19 cellular contexts compared by ENCODE assay signal in the genomic region with DNA sequence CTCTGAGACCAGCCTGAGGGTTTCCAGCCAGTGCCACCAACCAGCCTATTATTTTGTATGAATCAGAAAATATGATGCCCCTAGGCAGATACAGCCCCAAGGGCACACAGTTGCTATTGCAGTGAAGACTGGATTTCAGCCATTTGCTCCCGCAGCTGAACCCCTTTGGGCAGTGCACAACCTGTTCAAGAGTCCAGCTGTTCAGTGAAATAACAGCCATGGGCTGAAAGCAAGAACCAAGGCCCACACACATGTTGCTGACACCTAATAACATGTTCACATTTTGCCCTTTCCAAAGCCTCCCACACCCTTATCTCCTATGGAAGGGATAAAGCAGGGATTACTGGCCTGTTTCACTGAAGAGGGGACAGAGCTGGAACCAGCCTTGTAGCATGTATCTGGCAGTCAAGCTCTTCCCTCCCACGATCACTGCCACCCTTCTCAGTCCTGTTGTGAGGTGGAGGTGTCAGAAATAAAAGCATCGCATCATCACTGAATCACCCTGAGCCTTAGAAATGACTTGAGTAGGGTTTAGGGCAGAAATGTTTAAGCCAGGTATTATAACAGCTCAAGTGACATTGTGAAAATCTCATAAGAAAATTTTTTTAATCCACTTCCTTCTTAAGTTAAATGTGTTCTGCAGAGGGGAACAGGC.
DNase-seq lines count a peak whose midpoint lies in the region; ATAC-seq and TF ChIP-seq lines count a peak whose summit lies in the region.
"Had no signal": no experiment of that assay in that cellular context is flagged by ENCODE, and none has a peak within 500 bp of the region (broad histone marks: within the 10 kb centered on the region; RNA-seq: fewer than 3 reads in every experiment).

No MANE protein-coding gene starts in this region.

- peak; percentile 58 for ATAC-seq in activated naive CD8-positive, alpha-beta T cell treated with anti-CD3 and anti-CD28 coated beads, Interleukin-2, amount 50 U/mL, for 24 hours
- ATAC-seq in GM21390 (IDR thresholded peaks at IDR 0.05; ENCODE audit: unreplicated experiment): no peak

- H3K36me3 Mint-ChIP-seq in activated naive CD8-positive, alpha-beta T cell treated with anti-CD3 and anti-CD28 coated beads, Interleukin-2, amount 50 U/mL, for 24 hours (ENCODE audit: low read depth): no peaks in the 10 kb centered on the region
- H3K36me3 Mint-ChIP-seq in activated naive CD8-positive, alpha-beta T cell treated with anti-CD3 and anti-CD28 coated beads for 36 hours: no peaks in the 10 kb centered on the region
- H3K36me3 Mint-ChIP-seq in endodermal cell (ENCODE audit: low read depth) (no peaks in the 10 kb centered on the region), type B pancreatic cell (no peaks in the 10 kb centered on the region)
- H3K36me3 Mint-ChIP-seq: CD4-positive, CD25-positive, alpha-beta regulatory T cell had no signal

- H3K9me3 ChIP-seq in endodermal cell (ENCODE audit: control insufficient read depth, low read length): no peaks in the 10 kb centered on the region
- H3K9me3 ChIP-seq: Caco-2 had no signal

- H3K9me3 Mint-ChIP-seq in activated naive CD8-positive, alpha-beta T cell treated with anti-CD3 and anti-CD28 coated beads, Interleukin-2, amount 50 U/mL, for 24 hours: no peaks in the 10 kb centered on the region
- no peaks in the 10 kb centered on the region for H3K9me3 Mint-ChIP-seq in activated naive CD8-positive, alpha-beta T cell treated with anti-CD3 and anti-CD28 coated beads for 36 hours
- H3K9me3 Mint-ChIP-seq in endodermal cell (no peaks in the 10 kb centered on the region), type B pancreatic cell (peaks cover 4% of the 10 kb centered on the region)

- peaks cover 4% of the 10 kb centered on the region for H3K4me1 ChIP-seq in endodermal cell (ENCODE audit: control insufficient read depth, insufficient read depth, low read length)
- H3K4me1 ChIP-seq: Caco-2 had no signal

- no peak overlapping the region for H3K27ac Mint-ChIP-seq in activated naive CD8-positive, alpha-beta T cell treated with anti-CD3 and anti-CD28 coated beads, Interleukin-2, amount 50 U/mL, for 24 hours
- H3K27ac Mint-ChIP-seq in activated naive CD8-positive, alpha-beta T cell treated with anti-CD3 and anti-CD28 coated beads for 36 hours: no peak overlapping the region
- no peak overlapping the region for H3K27ac Mint-ChIP-seq in endodermal cell
- no peak overlapping the region for H3K27ac Mint-ChIP-seq in type B pancreatic cell
- H3K27ac Mint-ChIP-seq: CD4-positive, CD25-positive, alpha-beta regulatory T cell had no signal

- no peaks in the 10 kb centered on the region for H3K36me3 ChIP-seq in endodermal cell (ENCODE audit: control insufficient read depth, insufficient read depth, low read length)

- no peaks in the 10 kb centered on the region for H3K27me3 ChIP-seq in endodermal cell (ENCODE audit: control insufficient read depth, insufficient read depth, low read length, poor library complexity, severe bottlenecking)

- no peaks in the 10 kb centered on the region for H3K4me1 Mint-ChIP-seq in activated naive CD8-positive, alpha-beta T cell treated with anti-CD3 and anti-CD28 coated beads, Interleukin-2, amount 50 U/mL, for 24 hours
- H3K4me1 Mint-ChIP-seq in activated naive CD8-positive, alpha-beta T cell treated with anti-CD3 and anti-CD28 coated beads for 36 hours: peaks cover 4% of the 10 kb centered on the region
- H3K4me1 Mint-ChIP-seq in endodermal cell (peaks cover 4% of the 10 kb centered on the region), type B pancreatic cell (ENCODE audit: unreplicated experiment) (peaks cover 10% of the 10 kb centered on the region)
- H3K4me1 Mint-ChIP-seq: CD4-positive, CD25-positive, alpha-beta regulatory T cell had no signal

- H3K4me3 Mint-ChIP-seq in activated naive CD8-positive, alpha-beta T cell treated with anti-CD3 and anti-CD28 coated beads, Interleukin-2, amount 50 U/mL, for 24 hours: no peak overlapping the region
- H3K4me3 Mint-ChIP-seq in activated naive CD8-positive, alpha-beta T cell treated with anti-CD3 and anti-CD28 coated beads for 36 hours: no peak overlapping the region
- H3K4me3 Mint-ChIP-seq in endodermal cell (no peak overlapping the region), type B pancreatic cell (no peak overlapping the region)
- H3K4me3 Mint-ChIP-seq: CD4-positive, CD25-positive, alpha-beta regulatory T cell had no signal

- DNase-seq in activated naive CD8-positive, alpha-beta T cell treated with anti-CD3 and anti-CD28 coated beads, Interleukin-2, amount 50 U/mL, for 24 hours: no peak
- no peak for DNase-seq in activated naive CD8-positive, alpha-beta T cell treated with anti-CD3 and anti-CD28 coated beads for 36 hours
- DNase-seq in NCI-H82 treated with DMSO at 0.1 percent for 48 hours (lab: John Stamatoyannopoulos, UW; ENCODE audit: unreplicated experiment) (peak; percentile 10), endodermal cell (peak; percentile 27), type B pancreatic cell (ENCODE audit: extremely low spot score, unreplicated experiment) (peak; percentile 10), NAMALWA (ENCODE audit: low spot score) (no peak), middle frontal gyrus (ENCODE audit: extremely low spot score, low spot score) (no peak)
- DNase-seq: Caco-2; CD4-positive, CD25-positive, alpha-beta regulatory T cell; DMS53; H7; IMR-90; NCI-H1417; NCI-H2029 treated with DMSO at 0.1 percent for 48 hours; NCI-H2171 treated with DMSO at 0.1 percent for 48 hours; NCI-H446 treated with DMSO at 0.1 percent for 48 hours; NCI-H774; PC-9 had no signal

- H3K9ac ChIP-seq in endodermal cell (ENCODE audit: extremely low read depth, low read length, poor library complexity, severe bottlenecking): no peak overlapping the region

- H3K27me3 Mint-ChIP-seq in activated naive CD8-positive, alpha-beta T cell treated with anti-CD3 and anti-CD28 coated beads, Interleukin-2, amount 50 U/mL, for 24 hours: peaks cover 2% of the 10 kb centered on the region
- peaks cover 4% of the 10 kb centered on the region for H3K27me3 Mint-ChIP-seq in activated naive CD8-positive, alpha-beta T cell treated with anti-CD3 and anti-CD28 coated beads for 36 hours
- no peaks in the 10 kb centered on the region for H3K27me3 Mint-ChIP-seq in endodermal cell (ENCODE audit: insufficient read depth)
- peaks cover 25% of the 10 kb centered on the region for H3K27me3 Mint-ChIP-seq in type B pancreatic cell

- WGBS in endodermal cell (ENCODE audit: insufficient coverage in 1 of 2, insufficient read length in 1 of 2), 2 experiments: 85 to 94% methylated on average over 1 to 3 of the region's 3 CpGs

- no peak overlapping the region for H3K27ac ChIP-seq in endodermal cell (ENCODE audit: low read depth, low read length)
- H3K27ac ChIP-seq: PC-9 had no signal

- no peak for TF ChIP-seq CTCF in endodermal cell (conservative IDR thresholded peaks at IDR 0.05)
- TF ChIP-seq CTCF in type B pancreatic cell (conservative IDR thresholded peaks at IDR 0.05): no peak

- no peak overlapping the region for H3K4me3 ChIP-seq in endodermal cell (ENCODE audit: low read length)
- H3K4me3 ChIP-seq: PC-9 had no signal

Comparison
In these comparisons a context has a peak if more than half of its experiments do, and no peak if none do; other contexts are left out.
1. DNase-seq: peak in NCI-H82 treated with DMSO at 0.1 percent for 48 hours (single experiment), endodermal cell (single experiment) and type B pancreatic cell (single experiment); none in activated naive CD8-positive, alpha-beta T cell treated with anti-CD3 and anti-CD28 coated beads, Interleukin-2, amount 50 U/mL, for 24 hours (single experiment), activated naive CD8-positive, alpha-beta T cell treated with anti-CD3 and anti-CD28 coated beads for 36 hours (single experiment), NAMALWA (single experiment) and middle frontal gyrus (single experiment).